11 cellular contexts compared by ENCODE assay signal in the genomic region with DNA sequence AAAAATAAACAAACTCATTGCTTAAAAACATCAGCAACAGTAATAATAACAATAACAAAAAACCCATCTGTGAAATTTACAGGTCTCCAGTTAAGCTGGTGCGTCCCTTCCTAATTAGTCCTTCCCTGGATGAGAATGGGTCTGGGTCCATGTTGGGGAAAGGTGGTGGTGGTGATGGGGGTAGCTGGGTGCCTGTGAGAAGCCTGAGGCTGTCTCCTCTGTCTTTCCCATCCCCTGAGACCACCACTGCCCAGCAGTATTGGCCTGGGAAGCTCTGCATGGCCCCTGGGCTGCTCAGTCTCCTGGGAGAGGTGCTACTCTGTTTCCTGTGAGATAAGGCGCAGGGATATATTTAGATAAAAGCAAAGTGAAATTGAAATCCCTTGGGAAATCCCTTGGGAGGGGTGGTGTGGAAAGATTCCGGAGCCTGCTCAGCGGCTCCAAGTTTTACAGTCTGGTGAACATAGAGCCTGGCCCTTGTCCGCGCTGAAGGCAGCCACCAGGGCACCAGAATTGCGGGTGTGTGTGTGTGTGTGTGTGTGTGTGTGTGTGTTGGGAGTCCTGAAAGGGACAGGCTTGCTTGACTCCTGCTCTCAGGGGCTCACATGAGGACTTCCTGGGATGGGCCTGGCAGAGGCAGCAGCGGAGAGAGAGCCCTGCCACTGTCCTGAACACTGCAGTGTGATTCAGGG.
A peak's percentile ranks its signal among the peaks of the same experiment; 100 is the strongest.
DNase-seq lines count a peak whose midpoint lies in the region; ATAC-seq and TF ChIP-seq lines count a peak whose summit lies in the region.
"Had no signal": no experiment of that assay in that cellular context is flagged by ENCODE, and none has a peak within 500 bp of the region (broad histone marks: within the 10 kb centered on the region; RNA-seq: fewer than 3 reads in every experiment).

No MANE protein-coding gene starts in this region.

- intact Hi-C loops in left ventricle myocardium superior (cut with micrococcal nuclease) (no loop called here), sciatic nerve (cut with DNase I) (no loop called here)

- TF ChIP-seq CTCF in RWPE2 (IDR thresholded peaks at IDR 0.05; ENCODE audit: poor library complexity, severe bottlenecking) = no peak
- no peak for TF ChIP-seq CTCF in GM13976 (IDR thresholded peaks at IDR 0.05; ENCODE audit: borderline replicate concordance, control extremely low read depth, extremely low read depth, insufficient read depth, missing control alignments)

- ATAC-seq in RWPE2 (ENCODE audit: low read depth) = no peak
- peak; percentile 86 for ATAC-seq in left ventricle myocardium superior
- peak; percentile 50 for ATAC-seq in sciatic nerve
- no peak for ATAC-seq in HG03565 (IDR thresholded peaks at IDR 0.05; ENCODE audit: unreplicated experiment)

- peaks cover 3% of the 10 kb centered on the region for H3K4me1 ChIP-seq in RWPE2 (ENCODE audit: insufficient read depth, poor library complexity, severe bottlenecking)

- DNase-seq in Daoy (ENCODE audit: low read depth) (peak; percentile 34), RWPE2 (ENCODE audit: low spot score) (peak; percentile 7), left ventricle myocardium superior (peak; percentile 37), sciatic nerve (ENCODE audit: low spot score) (no peak), NCI-H1694 treated with DMSO at 0.1 percent for 48 hours (lab: John Stamatoyannopoulos, UW) (no peak), GM13976 (ENCODE audit: low spot score) (no peak), NOMO-1 treated with dmso at 0.1 percent for 144 hours (lab: John Stamatoyannopoulos, UW; ENCODE audit: unreplicated experiment) (no peak)
- DNase-seq: activated naive CD8-positive, alpha-beta T cell treated with anti-CD3 and anti-CD28 coated beads for 36 hours; CD4-positive, CD25-positive, alpha-beta regulatory T cell; SIG-M5 had no signal

- no peaks in the 10 kb centered on the region for H3K9me3 ChIP-seq in RWPE2 (ENCODE audit: severe bottlenecking)

- in situ Hi-C loops in GM13976 (cut with MboI; ENCODE audit: low sequenced_read_pairs, unreplicated experiment) = no loop called here

- H3K27me3 ChIP-seq in RWPE2 (ENCODE audit: insufficient read depth, poor library complexity, severe bottlenecking) = peaks cover 5% of the 10 kb centered on the region

- no peak overlapping the region for H3K4me3 ChIP-seq in RWPE2 (ENCODE audit: severe bottlenecking)

- no peak overlapping the region for H3K27ac ChIP-seq in RWPE2 (ENCODE audit: poor library complexity, severe bottlenecking)

- no peaks in the 10 kb centered on the region for H3K36me3 ChIP-seq in RWPE2 (ENCODE audit: low read depth)

Comparison
In these comparisons a context has a peak if more than half of its experiments do, and no peak if none do; other contexts are left out.
1. DNase-seq: peak in Daoy (single experiment), RWPE2 (single experiment) and left ventricle myocardium superior (single experiment); none in sciatic nerve (single experiment), NCI-H1694 treated with DMSO at 0.1 percent for 48 hours (single experiment), GM13976 (single experiment) and NOMO-1 treated with dmso at 0.1 percent for 144 hours (single experiment).
2. ATAC-seq: peak in left ventricle myocardium superior (single experiment) and sciatic nerve (single experiment); none in RWPE2 (single experiment) and HG03565 (single experiment).